In genomic region chr7:116525913-116526857, GRCh38 we compare ENCODE assay signal across 8 cellular contexts. TPM values are rescaled to one million over a fixed set of nuclear protein-coding genes. Genes with fewer than 3 reads are reported as not detected.
DNase-seq lines count a peak whose midpoint lies in the region; ATAC-seq and TF ChIP-seq lines count a peak whose summit lies in the region.

No MANE protein-coding gene starts in this region.

- intact Hi-C loops in dorsolateral prefrontal cortex (cut with DNase I): loop anchor here (5.0 to 10.0 kb wide), 2 partner anchors 261 to 264 kb away; no protein-coding TSS in a partner anchor

- H3K27me3 ChIP-seq in dorsolateral prefrontal cortex (peaks cover 0 to 43% (median 10%) of the 10 kb centered on the region in 45 donors), liver (ENCODE audit: control insufficient read depth in 4 of 4, insufficient read depth in 4 of 4, low read length in 3 of 4) (no peaks in the 10 kb centered on the region)

- TF ChIP-seq RAD21 in liver (IDR thresholded peaks at IDR 0.05): peak; percentile 41 to 66

- WGBS in liver: 3% methylated on average over 82 of the region's 82 CpGs

- peak overlapping the region in 1 of 2 donors; percentile 21 for H3K9ac ChIP-seq in liver (ENCODE audit: low read depth in 1 of 2, low read length in 2 of 2)

- DNase-seq in NOMO-1 (lab: John Stamatoyannopoulos, UW; ENCODE audit: unreplicated experiment in 2 of 2) (peak; percentile 8 to 39), NOMO-1 treated with dmso at 0.1 percent for 144 hours (lab: John Stamatoyannopoulos, UW; ENCODE audit: unreplicated experiment) (no peak), NCI-H187 treated with DMSO at 0.1 percent for 48 hours (lab: John Stamatoyannopoulos, UW) (peak; percentile 5), dorsolateral prefrontal cortex (peak in 8 of 10 donors; percentile 32 to 75 (median 41))
- peak; percentile 47 to 48 for DNase-seq in activated CD4-positive, alpha-beta T cell treated with anti-CD3 and anti-CD28 coated beads for 4 hours
- peak; percentile 34 to 55 for DNase-seq in stimulated activated CD4-positive, alpha-beta T cell treated with anti-CD3 and anti-CD28 coated beads, Interleukin-4, amount 100 ng/mL, for 4 hours

- H3K27ac ChIP-seq in dorsolateral prefrontal cortex (peak overlapping the region in 41 of 59 donors; percentile 16 to 86 (median 66)), liver (ENCODE audit: low read depth in 1 of 2, low read length in 2 of 2) (peak overlapping the region; percentile 65 to 77)

- peaks cover 0 to 23% (median 18%) of the 10 kb centered on the region in 4 donors for H3K4me1 ChIP-seq in liver (ENCODE audit: control insufficient read depth in 4 of 4, insufficient read depth in 4 of 4, low read length in 3 of 4)

- H3K36me3 ChIP-seq in liver (ENCODE audit: control insufficient read depth in 4 of 4, insufficient read depth in 3 of 4, low read depth in 1 of 4, low read length in 3 of 4): no peaks in the 10 kb centered on the region

- no peaks in the 10 kb centered on the region for H3K9me3 ChIP-seq in liver (ENCODE audit: control insufficient read depth in 4 of 4, low read length in 3 of 4)

- TF ChIP-seq CTCF in dorsolateral prefrontal cortex (IDR thresholded peaks at IDR 0.05 in 54 of 56, conservative IDR thresholded peaks at IDR 0.05 in 2 of 56; ENCODE audit: low read depth in 1 of 56, partially characterized antibody in 56 of 56) (peak; percentile 28 to 90 (median 64)), liver (IDR thresholded peaks at IDR 0.05; ENCODE audit: low read depth, low read length, missing input control) (peak; percentile 71)

- H3K4me3 ChIP-seq in dorsolateral prefrontal cortex (peak overlapping the region; percentile 48 to 80 (median 67)), liver (ENCODE audit: low read depth in 1 of 3, low read length in 3 of 3) (peak overlapping the region; percentile 59 to 86 (median 72))

- ATAC-seq in HG02759 (IDR thresholded peaks at IDR 0.05; ENCODE audit: unreplicated experiment): peak; percentile 93

TF ChIP-seq in liver, 16 proteins besides CTCF, POLR2A, EP300 and RAD21:
- TF ChIP-seq YY1 (IDR thresholded peaks at IDR 0.05): no peak

RNA-seq across cellular contexts. Expression of gene CAV1, which starts 1.3 kb away (rescaled TPM):
- 10 to 100 TPM in 73 of 120 experiments, 1 to 10 TPM in 47; 2.4 to 31.4 (median 11.7) TPM for total RNA-seq in dorsolateral prefrontal cortex
- total RNA-seq in liver: 10 to 100 TPM; 11.8 to 13.4 TPM
- 10 to 100 TPM in 1 of 2 donors, 1 to 10 TPM in 1; 9.9 to 11.4 TPM for polyA plus RNA-seq in liver

RNA-seq across cellular contexts. Expression of gene CAV2, which starts 26.6 kb away (rescaled TPM):
- 10 to 100 TPM in 74 of 120 experiments, 1 to 10 TPM in 46; 5.1 to 23.4 (median 11.4) TPM for total RNA-seq in dorsolateral prefrontal cortex
- total RNA-seq in liver: 10 to 100 TPM in 1 of 2 donors, 1 to 10 TPM in 1; 6.8 to 16.2 TPM
- 10 to 100 TPM; 23.6 to 29.7 TPM for polyA plus RNA-seq in liver
